1 cellular context compared by ENCODE assay signal in the genomic region with DNA sequence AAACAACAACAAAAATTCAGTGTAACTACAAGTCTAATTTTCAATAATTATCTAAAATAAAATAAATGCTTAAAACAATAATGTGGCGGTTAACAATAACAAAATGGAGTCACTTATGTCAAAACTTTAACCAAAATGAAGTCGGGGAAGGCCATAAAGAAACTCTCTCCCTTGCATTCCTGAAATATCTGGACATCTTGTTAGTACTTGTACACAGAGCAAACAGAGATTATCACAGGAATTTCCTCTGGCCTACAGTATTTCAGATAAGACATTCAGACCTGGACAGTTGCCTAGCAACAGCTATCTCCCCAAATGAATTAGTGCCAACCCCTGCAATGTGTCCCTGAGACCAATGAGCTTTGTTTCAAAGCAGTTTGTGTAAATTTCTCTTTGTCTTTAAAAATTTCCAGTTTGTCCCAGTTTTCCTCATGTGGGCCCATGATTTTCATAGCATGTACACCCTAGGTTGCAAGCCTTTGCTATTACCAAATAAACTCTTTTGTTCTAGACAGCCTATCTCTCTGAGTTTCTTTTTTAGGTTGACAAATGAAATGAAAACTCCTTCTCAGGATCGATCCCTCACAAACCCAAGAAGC.
TF ChIP-seq lines count a peak whose summit lies in the region.

No MANE protein-coding gene starts in this region.

TF ChIP-seq in HepG2, 621 proteins besides CTCF, POLR2A, EP300 and RAD21 (continued from another document and continues in another):
- TF ChIP-seq NR0B2 (CRISPR knock-in tag; IDR thresholded peaks at IDR 0.05) (no peak), PPARG (CRISPR knock-in tag; conservative IDR thresholded peaks at IDR 0.05) (peak; percentile 89), REPIN1 (CRISPR knock-in tag; IDR thresholded peaks at IDR 0.05; ENCODE audit: borderline replicate concordance, low read depth) (0 out of 2 replicates have a peak, but pooled peaks have one; percentile 35), ZNF772 (CRISPR knock-in tag; IDR thresholded peaks at IDR 0.05) (no peak), ZFY (CRISPR knock-in tag; IDR thresholded peaks at IDR 0.05) (peak; percentile 48), SAFB2 (CRISPR knock-in tag; IDR thresholded peaks at IDR 0.05; ENCODE audit: borderline replicate concordance, low read depth) (no peak), AHR (CRISPR knock-in tag; IDR thresholded peaks at IDR 0.05) (no peak), ZSCAN20 (CRISPR knock-in tag; IDR thresholded peaks at IDR 0.05; ENCODE audit: borderline replicate concordance) (0 out of 2 replicates have a peak, but pooled peaks have one; percentile 4), ZNF776 (CRISPR knock-in tag; IDR thresholded peaks at IDR 0.05) (no peak), SP4 (CRISPR knock-in tag; IDR thresholded peaks at IDR 0.05) (no peak), SMAD9 (CRISPR knock-in tag; IDR thresholded peaks at IDR 0.05) (no peak), CSRNP1 (CRISPR knock-in tag; IDR thresholded peaks at IDR 0.05) (0 out of 2 replicates have a peak, but pooled peaks have one; percentile 30), MBD4 (IDR thresholded peaks at IDR 0.05; ENCODE audit: borderline replicate concordance, low read length) (peak; percentile 72; the same call in 1 of the 2 replicates), ZNF720 (CRISPR knock-in tag; IDR thresholded peaks at IDR 0.05) (no peak), NKX3-1 (CRISPR knock-in tag; IDR thresholded peaks at IDR 0.05) (0 out of 2 replicates have a peak, but pooled peaks have one; percentile 3), ZNF30 (CRISPR knock-in tag; IDR thresholded peaks at IDR 0.05) (no peak), SRSF9 (IDR thresholded peaks at IDR 0.05; ENCODE audit: borderline replicate concordance, insufficient read depth, low read depth, low read length, poor library complexity, severe bottlenecking) (no peak), NR2F2 (IDR thresholded peaks at IDR 0.05; ENCODE audit: borderline replicate concordance, low read depth) (peak; percentile 69; the same call in 1 of the 2 replicates), FIP1L1 (IDR thresholded peaks at IDR 0.05; ENCODE audit: borderline replicate concordance, insufficient read depth, low read depth, low read length) (no peak), GABPA (IDR thresholded peaks at IDR 0.05; ENCODE audit: low read depth, low read length) (no peak), GABPA (CRISPR knock-in tag; IDR thresholded peaks at IDR 0.05; ENCODE audit: low read depth) (no peak), RBM39 (IDR thresholded peaks at IDR 0.05; ENCODE audit: low read depth, low read length, poor library complexity, severe bottlenecking) (no peak), ZNF589 (CRISPR knock-in tag; conservative IDR thresholded peaks at IDR 0.05) (no peak), ATRX (CRISPR knock-in tag; IDR thresholded peaks at IDR 0.05; ENCODE audit: borderline replicate concordance) (no peak), ZNF317 (CRISPR knock-in tag; IDR thresholded peaks at IDR 0.05) (0 out of 2 replicates have a peak, but pooled peaks have one; percentile 53), ZNF282 (IDR thresholded peaks at IDR 0.05; ENCODE audit: partially characterized antibody) (no peak), RCOR2 (CRISPR knock-in tag; IDR thresholded peaks at IDR 0.05) (peak; percentile 97), HOMEZ (CRISPR knock-in tag; IDR thresholded peaks at IDR 0.05; ENCODE audit: low read depth) (peak; percentile 57; the same call in 1 of the 2 replicates), ZNF672 (CRISPR knock-in tag; IDR thresholded peaks at IDR 0.05) (no peak), AKAP8 (CRISPR knock-in tag; IDR thresholded peaks at IDR 0.05) (no peak), ZNF891 (CRISPR knock-in tag; IDR thresholded peaks at IDR 0.05) (no peak), BCL6 (CRISPR knock-in tag; IDR thresholded peaks at IDR 0.05) (peak; percentile 85), PRPF4 (IDR thresholded peaks at IDR 0.05; ENCODE audit: low read depth, low read length, poor library complexity, severe bottlenecking) (no peak), CENPT (CRISPR knock-in tag; IDR thresholded peaks at IDR 0.05; ENCODE audit: low read depth) (no peak), MYNN (CRISPR knock-in tag; IDR thresholded peaks at IDR 0.05; ENCODE audit: low read depth) (no peak), ZFP36L2 (CRISPR knock-in tag; IDR thresholded peaks at IDR 0.05) (no peak), HDAC2 (CRISPR knock-in tag; IDR thresholded peaks at IDR 0.05) (peak; percentile 92), ZSCAN31 (CRISPR knock-in tag; IDR thresholded peaks at IDR 0.05; ENCODE audit: low read depth) (no peak), ATAD3A (CRISPR knock-in tag; IDR thresholded peaks at IDR 0.05) (no peak), NR2F6 (IDR thresholded peaks at IDR 0.05) (peak; percentile 71), NR2F6 (CRISPR knock-in tag; IDR thresholded peaks at IDR 0.05) (peak; percentile 63), ZNF343 (CRISPR knock-in tag; IDR thresholded peaks at IDR 0.05) (no peak)
- TF ChIP-seq, protein P1, sequence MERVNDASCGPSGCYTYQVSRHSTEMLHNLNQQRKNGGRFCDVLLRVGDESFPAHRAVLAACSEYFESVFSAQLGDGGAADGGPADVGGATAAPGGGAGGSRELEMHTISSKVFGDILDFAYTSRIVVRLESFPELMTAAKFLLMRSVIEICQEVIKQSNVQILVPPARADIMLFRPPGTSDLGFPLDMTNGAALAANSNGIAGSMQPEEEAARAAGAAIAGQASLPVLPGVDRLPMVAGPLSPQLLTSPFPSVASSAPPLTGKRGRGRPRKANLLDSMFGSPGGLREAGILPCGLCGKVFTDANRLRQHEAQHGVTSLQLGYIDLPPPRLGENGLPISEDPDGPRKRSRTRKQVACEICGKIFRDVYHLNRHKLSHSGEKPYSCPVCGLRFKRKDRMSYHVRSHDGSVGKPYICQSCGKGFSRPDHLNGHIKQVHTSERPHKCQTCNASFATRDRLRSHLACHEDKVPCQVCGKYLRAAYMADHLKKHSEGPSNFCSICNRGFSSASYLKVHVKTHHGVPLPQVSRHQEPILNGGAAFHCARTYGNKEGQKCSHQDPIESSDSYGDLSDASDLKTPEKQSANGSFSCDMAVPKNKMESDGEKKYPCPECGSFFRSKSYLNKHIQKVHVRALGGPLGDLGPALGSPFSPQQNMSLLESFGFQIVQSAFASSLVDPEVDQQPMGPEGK (CRISPR knock-in tag; IDR thresholded peaks at IDR 0.05), result 0 out of 2 replicates have a peak, but pooled peaks have one; percentile 13
- TF ChIP-seq, protein P2, sequence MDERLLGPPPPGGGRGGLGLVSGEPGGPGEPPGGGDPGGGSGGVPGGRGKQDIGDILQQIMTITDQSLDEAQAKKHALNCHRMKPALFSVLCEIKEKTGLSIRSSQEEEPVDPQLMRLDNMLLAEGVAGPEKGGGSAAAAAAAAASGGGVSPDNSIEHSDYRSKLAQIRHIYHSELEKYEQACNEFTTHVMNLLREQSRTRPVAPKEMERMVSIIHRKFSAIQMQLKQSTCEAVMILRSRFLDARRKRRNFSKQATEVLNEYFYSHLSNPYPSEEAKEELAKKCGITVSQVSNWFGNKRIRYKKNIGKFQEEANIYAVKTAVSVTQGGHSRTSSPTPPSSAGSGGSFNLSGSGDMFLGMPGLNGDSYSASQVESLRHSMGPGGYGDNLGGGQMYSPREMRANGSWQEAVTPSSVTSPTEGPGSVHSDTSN (CRISPR knock-in tag; IDR thresholded peaks at IDR 0.05), result no peak
- TF ChIP-seq, protein P3, sequence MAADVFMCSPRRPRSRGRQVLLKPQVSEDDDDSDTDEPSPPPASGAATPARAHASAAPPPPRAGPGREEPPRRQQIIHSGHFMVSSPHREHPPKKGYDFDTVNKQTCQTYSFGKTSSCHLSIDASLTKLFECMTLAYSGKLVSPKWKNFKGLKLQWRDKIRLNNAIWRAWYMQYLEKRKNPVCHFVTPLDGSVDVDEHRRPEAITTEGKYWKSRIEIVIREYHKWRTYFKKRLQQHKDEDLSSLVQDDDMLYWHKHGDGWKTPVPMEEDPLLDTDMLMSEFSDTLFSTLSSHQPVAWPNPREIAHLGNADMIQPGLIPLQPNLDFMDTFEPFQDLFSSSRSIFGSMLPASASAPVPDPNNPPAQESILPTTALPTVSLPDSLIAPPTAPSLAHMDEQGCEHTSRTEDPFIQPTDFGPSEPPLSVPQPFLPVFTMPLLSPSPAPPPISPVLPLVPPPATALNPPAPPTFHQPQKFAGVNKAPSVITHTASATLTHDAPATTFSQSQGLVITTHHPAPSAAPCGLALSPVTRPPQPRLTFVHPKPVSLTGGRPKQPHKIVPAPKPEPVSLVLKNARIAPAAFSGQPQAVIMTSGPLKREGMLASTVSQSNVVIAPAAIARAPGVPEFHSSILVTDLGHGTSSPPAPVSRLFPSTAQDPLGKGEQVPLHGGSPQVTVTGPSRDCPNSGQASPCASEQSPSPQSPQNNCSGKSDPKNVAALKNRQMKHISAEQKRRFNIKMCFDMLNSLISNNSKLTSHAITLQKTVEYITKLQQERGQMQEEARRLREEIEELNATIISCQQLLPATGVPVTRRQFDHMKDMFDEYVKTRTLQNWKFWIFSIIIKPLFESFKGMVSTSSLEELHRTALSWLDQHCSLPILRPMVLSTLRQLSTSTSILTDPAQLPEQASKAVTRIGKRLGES (CRISPR knock-in tag; IDR thresholded peaks at IDR 0.05; ENCODE audit: borderline replicate concordance), result no peak
- TF ChIP-seq, protein P4, sequence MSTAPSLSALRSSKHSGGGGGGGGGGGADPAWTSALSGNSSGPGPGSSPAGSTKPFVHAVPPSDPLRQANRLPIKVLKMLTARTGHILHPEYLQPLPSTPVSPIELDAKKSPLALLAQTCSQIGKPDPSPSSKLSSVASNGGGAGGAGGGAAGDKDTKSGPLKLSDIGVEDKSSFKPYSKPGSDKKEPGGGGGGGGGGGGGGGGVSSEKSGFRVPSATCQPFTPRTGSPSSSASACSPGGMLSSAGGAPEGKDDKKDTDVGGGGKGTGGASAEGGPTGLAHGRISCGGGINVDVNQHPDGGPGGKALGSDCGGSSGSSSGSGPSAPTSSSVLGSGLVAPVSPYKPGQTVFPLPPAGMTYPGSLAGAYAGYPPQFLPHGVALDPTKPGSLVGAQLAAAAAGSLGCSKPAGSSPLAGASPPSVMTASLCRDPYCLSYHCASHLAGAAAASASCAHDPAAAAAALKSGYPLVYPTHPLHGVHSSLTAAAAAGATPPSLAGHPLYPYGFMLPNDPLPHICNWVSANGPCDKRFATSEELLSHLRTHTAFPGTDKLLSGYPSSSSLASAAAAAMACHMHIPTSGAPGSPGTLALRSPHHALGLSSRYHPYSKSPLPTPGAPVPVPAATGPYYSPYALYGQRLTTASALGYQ (CRISPR knock-in tag; IDR thresholded peaks at IDR 0.05), result peak; percentile 82
- TF ChIP-seq, protein P5, sequence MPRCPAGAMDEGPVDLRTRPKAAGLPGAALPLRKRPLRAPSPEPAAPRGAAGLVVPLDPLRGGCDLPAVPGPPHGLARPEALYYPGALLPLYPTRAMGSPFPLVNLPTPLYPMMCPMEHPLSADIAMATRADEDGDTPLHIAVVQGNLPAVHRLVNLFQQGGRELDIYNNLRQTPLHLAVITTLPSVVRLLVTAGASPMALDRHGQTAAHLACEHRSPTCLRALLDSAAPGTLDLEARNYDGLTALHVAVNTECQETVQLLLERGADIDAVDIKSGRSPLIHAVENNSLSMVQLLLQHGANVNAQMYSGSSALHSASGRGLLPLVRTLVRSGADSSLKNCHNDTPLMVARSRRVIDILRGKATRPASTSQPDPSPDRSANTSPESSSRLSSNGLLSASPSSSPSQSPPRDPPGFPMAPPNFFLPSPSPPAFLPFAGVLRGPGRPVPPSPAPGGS (CRISPR knock-in tag; IDR thresholded peaks at IDR 0.05), result no peak
- TF ChIP-seq, protein P6, sequence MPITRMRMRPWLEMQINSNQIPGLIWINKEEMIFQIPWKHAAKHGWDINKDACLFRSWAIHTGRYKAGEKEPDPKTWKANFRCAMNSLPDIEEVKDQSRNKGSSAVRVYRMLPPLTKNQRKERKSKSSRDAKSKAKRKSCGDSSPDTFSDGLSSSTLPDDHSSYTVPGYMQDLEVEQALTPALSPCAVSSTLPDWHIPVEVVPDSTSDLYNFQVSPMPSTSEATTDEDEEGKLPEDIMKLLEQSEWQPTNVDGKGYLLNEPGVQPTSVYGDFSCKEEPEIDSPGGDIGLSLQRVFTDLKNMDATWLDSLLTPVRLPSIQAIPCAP (CRISPR knock-in tag; IDR thresholded peaks at IDR 0.05; ENCODE audit: low read depth), result no peak
